In genomic region chr3:100877286-100877685, GRCh38 we compare ENCODE assay signal across 22 cellular contexts.
"Had no signal": no experiment of that assay in that cellular context is flagged by ENCODE, and none has a peak within 500 bp of the region (broad histone marks: within the 10 kb centered on the region; RNA-seq: fewer than 3 reads in every experiment).

No MANE protein-coding gene starts in this region.

- H3K27ac ChIP-seq: KMS-11, RWPE1, SJSA1, SK-N-MC had no signal

- H3K4me2 ChIP-seq: KMS-11 had no signal

- H3K9me3 ChIP-seq: SJSA1 had no signal

- H3K27me3 ChIP-seq: SJSA1 had no signal

- H3K4me3 Mint-ChIP-seq: IgD-negative memory B cell had no signal

- H3K9me3 Mint-ChIP-seq: IgD-negative memory B cell had no signal

- H3K4me1 Mint-ChIP-seq: IgD-negative memory B cell had no signal

- H3K4me3 ChIP-seq: K562, SJSA1, SK-N-MC had no signal

- H3K9ac ChIP-seq: KMS-11 had no signal

- ATAC-seq: K562, Panc1 had no signal

- H3K4me1 ChIP-seq: SJSA1 had no signal

- H3K36me3 Mint-ChIP-seq: IgD-negative memory B cell had no signal

- H3K36me3 ChIP-seq: SJSA1 had no signal

- H3K27ac Mint-ChIP-seq: IgD-negative memory B cell had no signal

- DNase-seq: Kasumi-1, MM.1S, NCI-H1092 treated with DMSO at 0.1 percent for 48 hours, NCI-H1436, NCI-H187, NCI-H2029, NCI-H2081 treated with DMSO at 0.1 percent for 48 hours, NCI-H2171, NCI-H226, NCI-H446, NCI-H510A, NCI-H524 treated with DMSO at 0.1 percent for 48 hours, NCI-H69, NCI-H774, SIG-M5 had no signal
